In genomic region chr3:128806588-128806987, GRCh38 we compare ENCODE assay signal across 12 cellular contexts.
DNase-seq lines count a peak whose midpoint lies in the region; FAIRE-seq and TF ChIP-seq lines count a peak whose summit lies in the region.
"Had no signal": no experiment of that assay in that cellular context is flagged by ENCODE, and none has a peak within 500 bp of the region (broad histone marks: within the 10 kb centered on the region; RNA-seq: fewer than 3 reads in every experiment).

No MANE protein-coding gene starts in this region.

- CTCF ChIA-PET in activated naive CD4-positive, alpha-beta T cell treated with anti-CD3 and anti-CD28 coated beads for 36 hours (lab: Charles Lee) = interaction anchor here (0.7 to 1.6 kb wide), 2 partner anchors 39 to 126 kb away, joined by 3 to 7 read pairs; no protein-coding TSS in a partner anchor

- H3K9me3 ChIP-seq in spleen = no peaks in the 10 kb centered on the region

- H3K27ac Mint-ChIP-seq in activated naive CD4-positive, alpha-beta T cell treated with anti-CD3 and anti-CD28 coated beads for 36 hours = peak overlapping the region; percentile 96
- H3K27ac Mint-ChIP-seq in dendritic cell treated with granulocyte-macrophage colony-stimulating factor and Interleukin-4, amounts not matched to agents 40 ng/mL and 50 ng/mL, for 4 days = peak overlapping the region; percentile 80

- no peak overlapping the region for H3K4me3 Mint-ChIP-seq in activated naive CD4-positive, alpha-beta T cell treated with anti-CD3 and anti-CD28 coated beads for 36 hours
- no peak overlapping the region for H3K4me3 Mint-ChIP-seq in dendritic cell treated with granulocyte-macrophage colony-stimulating factor and Interleukin-4, amounts not matched to agents 40 ng/mL and 50 ng/mL, for 4 days
- H3K4me3 Mint-ChIP-seq: type B pancreatic cell had no signal

- intact Hi-C loops in activated naive CD4-positive, alpha-beta T cell treated with anti-CD3 and anti-CD28 coated beads for 36 hours (cut with micrococcal nuclease) = loop anchor here (10.0 kb wide), 1 partner anchor 752 kb away; the partner anchor contains the start of gene SEC61A1
- intact Hi-C loops in dendritic cell treated with granulocyte-macrophage colony-stimulating factor and Interleukin-4, amounts not matched to agents 40 ng/mL and 50 ng/mL, for 4 days (cut with micrococcal nuclease) = no loop called here
- intact Hi-C loops in spleen (cut with DNase I; ENCODE audit: low total_unique reads) = no loop called here

- H3K4me1 ChIP-seq in spleen = peaks cover 14 to 83% (median 51%) of the 10 kb centered on the region in 6 donors

- H3K36me3 ChIP-seq in spleen = peaks cover 0 to 69% (median 46%) of the 10 kb centered on the region in 6 donors

- WGBS in spleen, 5 donors = 50 to 68% (median 54%) methylated on average over 3 of the region's 3 CpGs

- TF ChIP-seq CTCF in spleen (IDR thresholded peaks at IDR 0.05 in 8 of 11, conservative IDR thresholded peaks at IDR 0.05 in 3 of 11) (no peak), D721Med (IDR thresholded peaks at IDR 0.05; ENCODE audit: insufficient read depth, missing control alignments) (no peak)

- peaks cover 46% of the 10 kb centered on the region for H3K36me3 Mint-ChIP-seq in activated naive CD4-positive, alpha-beta T cell treated with anti-CD3 and anti-CD28 coated beads for 36 hours (ENCODE audit: low read depth)
- peaks cover 100% of the 10 kb centered on the region for H3K36me3 Mint-ChIP-seq in dendritic cell treated with granulocyte-macrophage colony-stimulating factor and Interleukin-4, amounts not matched to agents 40 ng/mL and 50 ng/mL, for 4 days (ENCODE audit: low read depth)

- peak overlapping the region in 1 of 8 donors; percentile 14 for H3K4me3 ChIP-seq in spleen

- H3K4me1 Mint-ChIP-seq in activated naive CD4-positive, alpha-beta T cell treated with anti-CD3 and anti-CD28 coated beads for 36 hours (ENCODE audit: low read depth) = peaks cover 63% of the 10 kb centered on the region
- H3K4me1 Mint-ChIP-seq in dendritic cell treated with granulocyte-macrophage colony-stimulating factor and Interleukin-4, amounts not matched to agents 40 ng/mL and 50 ng/mL, for 4 days (ENCODE audit: low read depth) = peaks cover 93% of the 10 kb centered on the region

- no peak for FAIRE-seq in D721Med (lab: Jason Lieb, UNC)
- FAIRE-seq: G401.6 had no signal

- no peak for TF ChIP-seq POLR2A in spleen (IDR thresholded peaks at IDR 0.05)

- H3K27me3 ChIP-seq in spleen (replicated peaks in 1 of 7) = no peaks in the 10 kb centered on the region

- no peaks in the 10 kb centered on the region for H3K9me3 Mint-ChIP-seq in activated naive CD4-positive, alpha-beta T cell treated with anti-CD3 and anti-CD28 coated beads for 36 hours
- no peaks in the 10 kb centered on the region for H3K9me3 Mint-ChIP-seq in dendritic cell treated with granulocyte-macrophage colony-stimulating factor and Interleukin-4, amounts not matched to agents 40 ng/mL and 50 ng/mL, for 4 days
- H3K9me3 Mint-ChIP-seq: type B pancreatic cell had no signal

- peak overlapping the region in 6 of 8 donors; percentile 78 to 85 (median 82) for H3K27ac ChIP-seq in spleen

- H3K27me3 Mint-ChIP-seq in activated naive CD4-positive, alpha-beta T cell treated with anti-CD3 and anti-CD28 coated beads for 36 hours (ENCODE audit: low read depth) = no peaks in the 10 kb centered on the region
- no peaks in the 10 kb centered on the region for H3K27me3 Mint-ChIP-seq in dendritic cell treated with granulocyte-macrophage colony-stimulating factor and Interleukin-4, amounts not matched to agents 40 ng/mL and 50 ng/mL, for 4 days
- H3K27me3 Mint-ChIP-seq: type B pancreatic cell had no signal

- no peak for DNase-seq in activated naive CD4-positive, alpha-beta T cell treated with anti-CD3 and anti-CD28 coated beads for 36 hours
- no peak for DNase-seq in activated naive CD4-positive, alpha-beta T cell treated with anti-CD3 and anti-CD28 coated beads, Interleukin-2, amount 50 U/mL, for 16 hours
- DNase-seq in NOMO-1 treated with dmso at 0.1 percent for 144 hours (lab: John Stamatoyannopoulos, UW; ENCODE audit: unreplicated experiment) (peak; percentile 35), spleen (no peak), DMS 273 treated with DMSO at 0.1 percent for 48 hours (lab: John Stamatoyannopoulos, UW) (no peak), D721Med (ENCODE audit: insufficient read length, low spot score) (no peak), A172 (ENCODE audit: low spot score) (no peak)
- DNase-seq: activated CD4-positive, alpha-beta T cell treated with anti-CD3 and anti-CD28 coated beads, Interleukin-2, amount 50 U/mL, for 48 hours; NCI-H524 had no signal
